ENCODE assay signal across 10 cellular contexts in genomic region chr4:10100734-10101216, GRCh38. TPM values are rescaled to one million over a fixed set of nuclear protein-coding genes. Genes with fewer than 3 reads are reported as not detected.
A peak's percentile ranks its signal among the peaks of the same experiment; 100 is the strongest.
DNase-seq lines count a peak whose midpoint lies in the region; ATAC-seq, FAIRE-seq and TF ChIP-seq lines count a peak whose summit lies in the region.
"Had no signal": no experiment of that assay in that cellular context is flagged by ENCODE, and none has a peak within 500 bp of the region (broad histone marks: within the 10 kb centered on the region; RNA-seq: fewer than 3 reads in every experiment).

No MANE protein-coding gene starts in this region.

- H3K4me1 ChIP-seq in GM12878 (ENCODE audit: control insufficient read depth, insufficient read depth, low read length), result peaks cover 17% of the 10 kb centered on the region
- peaks cover 11% of the 10 kb centered on the region for H3K4me1 ChIP-seq in HepG2 (ENCODE audit: insufficient read depth, low read length)
- peaks cover 53 to 88% (median 72%) of the 10 kb centered on the region in 4 donors for H3K4me1 ChIP-seq in transverse colon

- intact Hi-C loops in GM12878 (cut with micrococcal nuclease; ENCODE audit: unreplicated experiment), result no loop called here
- intact Hi-C loops in HepG2 (cut with micrococcal nuclease; ENCODE audit: unreplicated experiment), result no loop called here
- intact Hi-C loops in transverse colon (cut with DNase I; ENCODE audit: low total_unique reads), result no loop called here

- H3K27ac ChIP-seq in GM12878 (ENCODE audit: control insufficient read depth, insufficient read depth) (no peak overlapping the region), HepG2 (ENCODE audit: extremely low read length, insufficient read depth, low read length) (no peak overlapping the region), transverse colon (peak overlapping the region; percentile 79 to 99 (median 83))

- no peaks in the 10 kb centered on the region for H3K9me3 Mint-ChIP-seq in activated T-cell treated with anti-CD3 and anti-CD28 coated beads, Interleukin-2, amount 50 U/mL, for 24 hours

- H3K4me3 ChIP-seq in GM12878 (no peak overlapping the region), HepG2 (replicated peaks in 1 of 3; ENCODE audit: insufficient read depth in 1 of 3, low read depth in 2 of 3, low read length in 3 of 3) (no peak overlapping the region), transverse colon (no peak overlapping the region)

- no TSS peak for BruUV-seq in GM12878 (replicated peaks; lab: Mats Ljungman, UMichigan)
- no TSS peak for BruUV-seq in HepG2 (replicated peaks; lab: Mats Ljungman, UMichigan)

- no peak for DNase-seq in activated T-cell treated with anti-CD3 and anti-CD28 coated beads, Interleukin-2, amount 50 U/mL, for 24 hours
- no peak for DNase-seq in activated T-cell treated with anti-CD3 and anti-CD28 coated beads, Interleukin-2, amount 50 U/mL, for 1 hour
- DNase-seq in GM12878 (ENCODE audit: low read depth, low spot score) (no peak), HepG2 (ENCODE audit: low spot score) (no peak), transverse colon (peak; percentile 42), HCEC 1CT (no peak)
- DNase-seq: MM.1S had no signal

- no peaks in the 10 kb centered on the region for H3K9me3 ChIP-seq in GM12878 (replicated peaks; ENCODE audit: control insufficient read depth, insufficient read depth, low read length)
- H3K9me3 ChIP-seq in HepG2 (ENCODE audit: low read length), result no peaks in the 10 kb centered on the region
- H3K9me3 ChIP-seq in transverse colon, result no peaks in the 10 kb centered on the region

- H3K9ac ChIP-seq in GM12878 (ENCODE audit: control insufficient read depth, insufficient read depth, low read length), result no peak overlapping the region
- H3K9ac ChIP-seq in HepG2 (ENCODE audit: insufficient read depth, low read depth, low read length), result no peak overlapping the region

- POLR2A ChIA-PET in GM12878 (lab: Charles Lee) (no interaction called here), HepG2 (lab: Yijun Ruan, JAX) (no interaction called here)

- peaks cover 34% of the 10 kb centered on the region for H3K79me2 ChIP-seq in GM12878 (ENCODE audit: control insufficient read depth, insufficient read depth, low read length)
- peaks cover 37% of the 10 kb centered on the region for H3K79me2 ChIP-seq in HepG2 (ENCODE audit: insufficient read depth, low read length)

- CTCF ChIA-PET in GM12878 (lab: Yijun Ruan, JAX) (interaction anchor here (0.9 kb wide), 1 partner anchor 12 kb away, joined by 3 read pairs; no protein-coding TSS in a partner anchor), HepG2 (lab: Yijun Ruan, JAX; ENCODE audit: low intra/inter-chr PET ratio, low total read pairs) (no interaction called here)

- RAD21 ChIA-PET in GM12878 (lab: Charles Lee; ENCODE audit: unreplicated experiment), result no interaction called here

- TF ChIP-seq CTCF in GM12878 (IDR thresholded peaks at IDR 0.05 in 2 of 3, conservative IDR thresholded peaks at IDR 0.05 in 1 of 3; ENCODE audit: control insufficient read depth in 2 of 3, extremely low read depth in 1 of 3, insufficient read depth in 1 of 3, low read depth in 3 of 3, low read length in 3 of 3), result no peak
- no peak for TF ChIP-seq CTCF in HepG2 (CRISPR knock-in tag; IDR thresholded peaks at IDR 0.05)
- no peak for TF ChIP-seq CTCF in transverse colon (IDR thresholded peaks at IDR 0.05)

- H4K20me1 ChIP-seq in GM12878 (ENCODE audit: control insufficient read depth, insufficient read depth) (peaks cover 24% of the 10 kb centered on the region), HepG2 (ENCODE audit: insufficient read depth, low read length) (peaks cover 40% of the 10 kb centered on the region)

- in situ Hi-C loops in GM12878 (cut with MboI), result no loop called here
- in situ Hi-C loops in HepG2 (cut with HindIII; ENCODE audit: extremely low pct_ligation_motif_present, low pct_unique_long_range_greater_than_20kb), result no loop called here
- in situ Hi-C loops in transverse colon (cut with MboI; ENCODE audit: low pct_ligation_motif_present in 1 of 4, low pct_unique_long_range_greater_than_20kb in 1 of 4, low sequenced_read_pairs in 3 of 4), result no loop called here

- H2AFZ ChIP-seq in GM12878 (ENCODE audit: control insufficient read depth, low read depth, low read length) (no peak overlapping the region), HepG2 (ENCODE audit: low read length) (no peak overlapping the region)

- peaks cover 99% of the 10 kb centered on the region for H3K36me3 Mint-ChIP-seq in activated T-cell treated with anti-CD3 and anti-CD28 coated beads, Interleukin-2, amount 50 U/mL, for 24 hours (ENCODE audit: low read depth)

- TF ChIP-seq EP300 in GM12878 (IDR thresholded peaks at IDR 0.05; ENCODE audit: borderline replicate concordance in 1 of 2, control insufficient read depth in 1 of 2, low read depth in 2 of 2, low read length in 2 of 2) (no peak), HepG2 (IDR thresholded peaks at IDR 0.05; ENCODE audit: low read depth in 2 of 2, low read length in 2 of 2) (no peak), HepG2 (CRISPR knock-in tag; IDR thresholded peaks at IDR 0.05; ENCODE audit: borderline replicate concordance) (no peak), transverse colon (IDR thresholded peaks at IDR 0.05; ENCODE audit: low read depth) (no peak)

- TF ChIP-seq RAD21 in GM12878 (IDR thresholded peaks at IDR 0.05; ENCODE audit: insufficient read depth, low read depth, low read length), result no peak
- TF ChIP-seq RAD21 in HepG2 (CRISPR knock-in tag; IDR thresholded peaks at IDR 0.05), result no peak

- 60% methylated on average over 12 of the region's 12 CpGs for WGBS in GM12878 (ENCODE audit: insufficient coverage, insufficient replicate concordance, low lambda C conversion rate, missing lambda C conversion rate)
- 98% methylated on average over 9 of the region's 12 CpGs for WGBS in HepG2 (ENCODE audit: low lambda C conversion rate)
- 73% methylated on average over 12 of the region's 12 CpGs; no CpG with 5 or more reads in 1 of the 2 donors for WGBS in transverse colon (ENCODE audit: low coverage in 1 of 2), 2 donors

- H3K4me2 ChIP-seq in GM12878 (ENCODE audit: control insufficient read depth, insufficient read depth), result no peak overlapping the region
- H3K4me2 ChIP-seq in HepG2 (ENCODE audit: low read depth, low read length), result no peak overlapping the region

- no peak; the same call in 1 of the 2 replicates for TF ChIP-seq POLR2A in GM12878 (IDR thresholded peaks at IDR 0.05; ENCODE audit: low read depth, low read length)
- TF ChIP-seq POLR2A in HepG2 (IDR thresholded peaks at IDR 0.05; ENCODE audit: insufficient read depth in 1 of 2, low read depth in 2 of 2, low read length in 2 of 2), result no peak
- no peak for TF ChIP-seq POLR2A in transverse colon (IDR thresholded peaks at IDR 0.05)

- ATAC-seq in GM12878 (no peak), HepG2 (peak; percentile 2; the same call in 1 of the 3 replicates), GM18873 (IDR thresholded peaks at IDR 0.05; ENCODE audit: low FRiP score, unreplicated experiment) (no peak), GM18520 (IDR thresholded peaks at IDR 0.05; ENCODE audit: unreplicated experiment) (no peak)

- FAIRE-seq in GM12878 (lab: Jason Lieb, UNC) (no peak), HepG2 (lab: Jason Lieb, UNC) (no peak)
- FAIRE-seq: colon had no signal

- peak overlapping the region; percentile 95 for H3K27ac Mint-ChIP-seq in activated T-cell treated with anti-CD3 and anti-CD28 coated beads, Interleukin-2, amount 50 U/mL, for 24 hours

- peaks cover 100% of the 10 kb centered on the region for H3K4me1 Mint-ChIP-seq in activated T-cell treated with anti-CD3 and anti-CD28 coated beads, Interleukin-2, amount 50 U/mL, for 24 hours (ENCODE audit: low read depth)

- H3K4me3 Mint-ChIP-seq in activated T-cell treated with anti-CD3 and anti-CD28 coated beads, Interleukin-2, amount 50 U/mL, for 24 hours, result peak overlapping the region; percentile 23

- peaks cover 48 to 75% of the 10 kb centered on the region in 2 experiments for H3K36me3 ChIP-seq in GM12878 (ENCODE audit: control insufficient read depth in 2 of 2, insufficient read depth in 2 of 2, low read length in 1 of 2)
- H3K36me3 ChIP-seq in HepG2 (replicated peaks in 1 of 2; ENCODE audit: control insufficient read depth in 1 of 2, insufficient read depth in 2 of 2, low read length in 2 of 2), result peaks cover 54 to 95% of the 10 kb centered on the region in 2 experiments
- H3K36me3 ChIP-seq in transverse colon, result peaks cover 0 to 26% (median 7%) of the 10 kb centered on the region in 4 donors

- H3K27me3 ChIP-seq in GM12878 (replicated peaks in 1 of 2; ENCODE audit: control insufficient read depth in 2 of 2, insufficient read depth in 2 of 2, low read length in 1 of 2) (no peaks in the 10 kb centered on the region), HepG2 (ENCODE audit: control insufficient read depth in 1 of 2, insufficient read depth in 2 of 2, low read length in 2 of 2) (no peaks in the 10 kb centered on the region; a peak in 1 of 5 replicates), transverse colon (no peaks in the 10 kb centered on the region)

- SMC1A ChIA-PET in GM12878 (lab: Charles Lee; ENCODE audit: uncharacterized antibody, unreplicated experiment), result no interaction called here

- no peaks in the 10 kb centered on the region for H3K27me3 Mint-ChIP-seq in activated T-cell treated with anti-CD3 and anti-CD28 coated beads, Interleukin-2, amount 50 U/mL, for 24 hours

RNA-seq across cellular contexts. Expression of gene WDR1, which starts 15.8 kb away (rescaled TPM):
- 70.7 and 75.4 TPM in 2 replicates for total RNA-seq in GM12878 (2013; cell fraction: nucleolus; rRNA removed)
- 250 and 290 TPM in 2 replicates for total RNA-seq in GM12878 (2014; rRNA removed)
- 202 and 221 TPM in 2 replicates for total RNA-seq in GM12878 (2014; rRNA removed; fragmentation: Illumina TruSeq; extraction: Trizol)
- total RNA-seq in GM12878 (2021), result 397 and 420 TPM in 2 replicates
- 99.8 TPM for polyA plus RNA-seq in GM12878 (2011; ENCODE audit: low read depth)
- polyA plus RNA-seq in GM12878 (2011; rRNA removed), result 297 and 322 TPM in 2 replicates
- 401 and 501 TPM in 2 replicates for polyA plus RNA-seq in GM12878 (2011; cell fraction: cytosol; rRNA removed)
- 291 and 412 TPM in 2 replicates for polyA plus RNA-seq in GM12878 (2011; cell fraction: nucleus; rRNA removed)
- polyA plus RNA-seq in GM12878 (2012), result 164 and 182 TPM in 2 replicates
- polyA plus RNA-seq in GM12878 (2014; fragmentation: Illumina TruSeq; extraction: Trizol), result 289 and 325 TPM in 2 replicates
- 10 to 100 TPM; 28.5 to 57.1 TPM for polyA plus RNA-seq in GM12878 (2014; fragmentation: Nextera tagmentation; extraction: Ambion mirVana)
- polyA plus RNA-seq in GM12878 (2014; rRNA removed), result 276 and 292 TPM in 2 replicates
- 100 to 1,000 TPM; 334 to 348 TPM for polyA plus RNA-seq in GM12878 (2016; fragmentation: Nextera tagmentation; extraction: Ambion mirVana)
- 278 and 351 TPM in 2 replicates for polyA minus RNA-seq in GM12878 (2011; rRNA and poly(A)+ RNA removed)
- polyA minus RNA-seq in GM12878 (2011; cell fraction: cytosol; rRNA and poly(A)+ RNA removed), result 100.0 and 127 TPM in 2 replicates
- 60.9 and 119 TPM in 2 replicates for polyA minus RNA-seq in GM12878 (2011; cell fraction: nucleus; rRNA and poly(A)+ RNA removed)
- 106 and 120 TPM in 2 replicates for total RNA-seq in HepG2 (2016; rRNA removed; fragmentation: Illumina TruSeq; extraction: Trizol)
- total RNA-seq in HepG2 (2016; cell fraction: cytosol; rRNA removed; fragmentation: Illumina TruSeq; extraction: Trizol; ENCODE audit: low read depth), result 50.7 and 51.7 TPM in 2 replicates
- total RNA-seq in HepG2 (2016; cell fraction: insoluble cytoplasmic fraction; rRNA removed; fragmentation: Illumina TruSeq; extraction: Trizol), result 98.1 and 109 TPM in 2 replicates
- total RNA-seq in HepG2 (2016; cell fraction: membrane; rRNA removed; fragmentation: Illumina TruSeq; extraction: Trizol), result 54.9 and 56.0 TPM in 2 replicates
- 57.3 and 65.4 TPM in 2 replicates for total RNA-seq in HepG2 (2016; cell fraction: nucleus; rRNA removed; fragmentation: Illumina TruSeq; extraction: Trizol)
- polyA plus RNA-seq in HepG2 (2011; rRNA removed), result 198 and 199 TPM in 2 replicates
- polyA plus RNA-seq in HepG2 (2011; cell fraction: cytosol; rRNA removed), result 187 and 226 TPM in 2 replicates
- 166 and 177 TPM in 2 replicates for polyA plus RNA-seq in HepG2 (2011; cell fraction: nucleus; rRNA removed)
- polyA plus RNA-seq in HepG2 (2012), result 117 and 122 TPM in 2 replicates
- 33.9 and 35.4 TPM in 2 replicates for polyA plus RNA-seq in HepG2 (2016; cell fraction: cytosol; fragmentation: Illumina TruSeq; extraction: Trizol; ENCODE audit: low read depth)
- polyA plus RNA-seq in HepG2 (2016; cell fraction: insoluble cytoplasmic fraction; fragmentation: Illumina TruSeq; extraction: Trizol; ENCODE audit: low read depth), result 136 and 179 TPM in 2 replicates
- polyA plus RNA-seq in HepG2 (2016; cell fraction: membrane; fragmentation: Illumina TruSeq; extraction: Trizol; ENCODE audit: low read depth), result 47.7 and 51.7 TPM in 2 replicates
- polyA plus RNA-seq in HepG2 (2016; cell fraction: nucleus; fragmentation: Illumina TruSeq; extraction: Trizol; ENCODE audit: insufficient read depth, low read depth), result 118 and 124 TPM in 2 replicates
- polyA minus RNA-seq in HepG2 (2011; rRNA and poly(A)+ RNA removed; ENCODE audit: low replicate concordance), result 149 and 296 TPM in 2 replicates
- polyA minus RNA-seq in HepG2 (2011; cell fraction: cytosol; rRNA and poly(A)+ RNA removed), result 111 and 136 TPM in 2 replicates
- 82.2 and 96.2 TPM in 2 replicates for polyA minus RNA-seq in HepG2 (2011; cell fraction: nucleus; rRNA and poly(A)+ RNA removed)
- total RNA-seq in transverse colon, result 100 to 1,000 TPM; 196 to 268 (median 246) TPM

Comparison
In these comparisons a context has a peak if more than half of its experiments do, and no peak if none do; other contexts are left out.
1. H3K27ac ChIP-seq: peak in transverse colon (4 of 4); none in GM12878 (single experiment) and HepG2 (single experiment).